In genomic region chr9:126720661-126721530, GRCh38 we compare ENCODE assay signal across 9 cellular contexts.
DNase-seq lines count a peak whose midpoint lies in the region; ATAC-seq and TF ChIP-seq lines count a peak whose summit lies in the region.
"Had no signal": no experiment of that assay in that cellular context is flagged by ENCODE, and none has a peak within 500 bp of the region (broad histone marks: within the 10 kb centered on the region; RNA-seq: fewer than 3 reads in every experiment).

No MANE protein-coding gene starts in this region.

- TF ChIP-seq CTCF in right atrium auricular region (IDR thresholded peaks at IDR 0.05) (no peak), dorsolateral prefrontal cortex (IDR thresholded peaks at IDR 0.05 in 54 of 56, conservative IDR thresholded peaks at IDR 0.05 in 2 of 56; ENCODE audit: low read depth in 1 of 56, partially characterized antibody in 56 of 56) (no peak)

- H3K36me3 Mint-ChIP-seq in activated T-helper 17 cell treated with anti-CD3 and anti-CD28 coated beads, Interleukin-2, amount 50 U/mL, for 72 hours (ENCODE audit: low read depth) = no peaks in the 10 kb centered on the region
- H3K36me3 Mint-ChIP-seq in naive B cell = no peaks in the 10 kb centered on the region

- H3K4me3 ChIP-seq in right atrium auricular region (no peak overlapping the region), right cardiac atrium (ENCODE audit: low read length) (no peak overlapping the region), dorsolateral prefrontal cortex (no peak overlapping the region)

- peak overlapping the region; percentile 76 for H3K4me3 Mint-ChIP-seq in activated T-helper 17 cell treated with anti-CD3 and anti-CD28 coated beads, Interleukin-2, amount 50 U/mL, for 72 hours
- H3K4me3 Mint-ChIP-seq in naive B cell = peak overlapping the region; percentile 65 to 97 (median 89)

- H3K27ac ChIP-seq in right atrium auricular region (no peak overlapping the region), right cardiac atrium (ENCODE audit: low read length) (no peak overlapping the region), dorsolateral prefrontal cortex (peak overlapping the region in 10 of 59 donors; percentile 9 to 90 (median 62))

- no peak for ATAC-seq in right cardiac atrium
- ATAC-seq in activated T-helper 17 cell treated with anti-CD3 and anti-CD28 coated beads, Interleukin-2, amount 50 U/mL, for 72 hours (replicated peaks) = no peak
- ATAC-seq in naive B cell (ENCODE audit: low read depth in 2 of 2) = no peak
- ATAC-seq in GM21526 (IDR thresholded peaks at IDR 0.05; ENCODE audit: low FRiP score, unreplicated experiment) = no peak

- H3K36me3 ChIP-seq in right atrium auricular region = no peaks in the 10 kb centered on the region

- H3K27me3 ChIP-seq in right atrium auricular region (no peaks in the 10 kb centered on the region), right cardiac atrium (ENCODE audit: control insufficient read depth, insufficient read depth) (no peaks in the 10 kb centered on the region), dorsolateral prefrontal cortex (peaks cover 0 to 55% (median 6%) of the 10 kb centered on the region in 45 donors)

- WGBS in right cardiac atrium = 86% methylated on average over 19 of the region's 19 CpGs

- no peaks in the 10 kb centered on the region for H3K9me3 Mint-ChIP-seq in activated T-helper 17 cell treated with anti-CD3 and anti-CD28 coated beads, Interleukin-2, amount 50 U/mL, for 72 hours
- H3K9me3 Mint-ChIP-seq in naive B cell = no peaks in the 10 kb centered on the region

- peak overlapping the region; percentile 89 for H3K27ac Mint-ChIP-seq in activated T-helper 17 cell treated with anti-CD3 and anti-CD28 coated beads, Interleukin-2, amount 50 U/mL, for 72 hours
- peak overlapping the region; percentile 95 to 99 (median 98) for H3K27ac Mint-ChIP-seq in naive B cell

- no peaks in the 10 kb centered on the region for H3K27me3 Mint-ChIP-seq in activated T-helper 17 cell treated with anti-CD3 and anti-CD28 coated beads, Interleukin-2, amount 50 U/mL, for 72 hours
- no peaks in the 10 kb centered on the region for H3K27me3 Mint-ChIP-seq in naive B cell

- DNase-seq in right atrium auricular region (ENCODE audit: low spot score) (peak; percentile 52), right cardiac atrium (no peak), naive B cell (no peak), ureter (ENCODE audit: low spot score) (no peak), dorsolateral prefrontal cortex (no peak), COLO668 (lab: John Stamatoyannopoulos, UW; ENCODE audit: unreplicated experiment) (no peak)
- DNase-seq: activated CD4-positive, alpha-beta T cell treated with anti-CD3 and anti-CD28 coated beads for 1 hour had no signal

- intact Hi-C loops in right cardiac atrium (cut with DNase I) = no loop called here
- intact Hi-C loops in dorsolateral prefrontal cortex (cut with DNase I) = no loop called here

- peaks cover 18% of the 10 kb centered on the region for H3K4me1 Mint-ChIP-seq in activated T-helper 17 cell treated with anti-CD3 and anti-CD28 coated beads, Interleukin-2, amount 50 U/mL, for 72 hours
- peaks cover 40 to 50% (median 48%) of the 10 kb centered on the region in 3 donors for H3K4me1 Mint-ChIP-seq in naive B cell

- H3K4me1 ChIP-seq in right atrium auricular region = peaks cover 0 to 16% of the 10 kb centered on the region in 2 donors
- H3K4me1 ChIP-seq in right cardiac atrium (ENCODE audit: control insufficient read depth, insufficient read depth, low read length) = no peaks in the 10 kb centered on the region

- H3K9me3 ChIP-seq in right atrium auricular region (no peaks in the 10 kb centered on the region), right cardiac atrium (ENCODE audit: control insufficient read depth, low read length) (no peaks in the 10 kb centered on the region)
